Comparison of ENCODE assay signal across 17 cellular contexts in the genomic region with DNA sequence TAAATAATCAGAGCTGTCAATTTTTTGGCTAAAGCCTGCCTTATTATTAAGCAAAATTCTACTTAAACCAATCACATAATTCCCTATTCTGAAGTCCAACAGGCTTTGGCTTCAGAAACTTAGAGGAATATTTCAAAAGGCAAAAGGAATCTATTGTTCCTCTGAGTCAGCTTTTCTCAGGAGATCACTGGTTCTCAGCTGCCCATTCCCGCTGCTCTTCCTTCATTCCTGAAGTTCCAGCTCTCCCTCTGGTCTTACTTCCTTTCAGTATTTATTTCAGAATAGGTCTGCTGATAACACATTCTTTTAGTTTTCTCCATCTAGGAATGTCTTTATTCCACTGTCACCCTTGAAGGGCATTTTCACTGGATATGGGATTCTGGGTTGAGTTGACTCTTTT.
DNase-seq lines count a peak whose midpoint lies in the region; ATAC-seq and TF ChIP-seq lines count a peak whose summit lies in the region.
"Had no signal": no experiment of that assay in that cellular context is flagged by ENCODE, and none has a peak within 500 bp of the region (broad histone marks: within the 10 kb centered on the region; RNA-seq: fewer than 3 reads in every experiment).

No MANE protein-coding gene starts in this region.

- peaks cover 24 to 62% (median 61%) of the 10 kb centered on the region in 3 experiments for H3K36me3 Mint-ChIP-seq in H9 (ENCODE audit: insufficient read depth in 1 of 3, low read depth in 3 of 3)
- peaks cover 29% of the 10 kb centered on the region for H3K36me3 Mint-ChIP-seq in progenitor cell of endocrine pancreas (ENCODE audit: insufficient read depth)
- H3K36me3 Mint-ChIP-seq: activated CD4-positive, alpha-beta memory T cell treated with anti-CD3 and anti-CD28 coated beads for 36 hours; CD4-positive, alpha-beta memory T cell had no signal

- H3K36me3 ChIP-seq in ascending aorta = peaks cover 43 to 47% of the 10 kb centered on the region in 2 donors

- no peak overlapping the region for H3K9ac ChIP-seq in H9 (ENCODE audit: extremely low read depth, insufficient read length, low read length)

- H3K4me2 ChIP-seq in H9 (ENCODE audit: insufficient read depth, insufficient read length, low read length) = no peak overlapping the region
- H3K4me2 ChIP-seq: PC-9 had no signal

- no peak overlapping the region for H4K8ac ChIP-seq in H9 (replicated peaks; ENCODE audit: insufficient read length, low read depth, low read length)

- no peak overlapping the region for H2BK20ac ChIP-seq in H9 (ENCODE audit: low read depth, low read length, poor library complexity, severe bottlenecking)

- DNase-seq in H9 (no peak), ascending aorta (ENCODE audit: low spot score in 2 of 2) (no peak), fibroblast of villous mesenchyme (ENCODE audit: low read depth) (peak; percentile 76), progenitor cell of endocrine pancreas (ENCODE audit: low spot score, unreplicated experiment) (no peak), UCSD-AML1 (lab: John Stamatoyannopoulos, UW; ENCODE audit: unreplicated experiment) (no peak)
- no peak for DNase-seq in stimulated activated CD4-positive, alpha-beta T cell treated with anti-CD3 and anti-CD28 coated beads, Interleukin-12 subunit alpha, Interleukin-12 subunit beta, amount 100 ng/mL, for 4 hours
- DNase-seq: activated CD4-positive, alpha-beta memory T cell treated with anti-CD3 and anti-CD28 coated beads for 36 hours; activated effector memory CD4-positive, alpha-beta T cell treated with Interleukin-2 at 50 U/mL for 16 hours; CD4-positive, alpha-beta memory T cell; esophagus squamous epithelium; NCI-H1417; NCI-H446; PC-9 had no signal

- no peaks in the 10 kb centered on the region for H3K79me2 ChIP-seq in H9 (ENCODE audit: insufficient read depth, low read length)

- no peaks in the 10 kb centered on the region for H3K9me3 ChIP-seq in H9 (ENCODE audit: control insufficient read depth, low read depth, low read length)
- H3K9me3 ChIP-seq in ascending aorta = no peaks in the 10 kb centered on the region
- H3K9me3 ChIP-seq: esophagus squamous epithelium had no signal

- no peak overlapping the region for H3K4ac ChIP-seq in H9 (ENCODE audit: low read depth, low read length)

- H3K4me3 ChIP-seq in ascending aorta (no peak overlapping the region), fibroblast of villous mesenchyme (ENCODE audit: low read depth, low read length) (no peak overlapping the region)
- H3K4me3 ChIP-seq: esophagus squamous epithelium, PC-9 had no signal

- no peak overlapping the region for H2BK12ac ChIP-seq in H9 (ENCODE audit: insufficient read length, low read depth, low read length)

- intact Hi-C loops in ascending aorta (cut with DNase I) = no loop called here

- no peak overlapping the region for H2BK15ac ChIP-seq in H9 (ENCODE audit: low read depth, low read length)

- H3K18ac ChIP-seq in H9 (ENCODE audit: insufficient read length, low read depth, low read length) = no peak overlapping the region

- H3K4me3 Mint-ChIP-seq in H9 (no peak overlapping the region), progenitor cell of endocrine pancreas (ENCODE audit: low read depth) (no peak overlapping the region)
- H3K4me3 Mint-ChIP-seq: activated CD4-positive, alpha-beta memory T cell treated with anti-CD3 and anti-CD28 coated beads for 36 hours; CD4-positive, alpha-beta memory T cell; central memory CD8-positive, alpha-beta T cell had no signal

- no peak overlapping the region for H3T11ph ChIP-seq in H9 (ENCODE audit: low read length)

- peaks cover 6 to 7% of the 10 kb centered on the region in 2 experiments for H3K4me1 Mint-ChIP-seq in H9
- H3K4me1 Mint-ChIP-seq in progenitor cell of endocrine pancreas (ENCODE audit: low read depth) = peaks cover 13% of the 10 kb centered on the region
- H3K4me1 Mint-ChIP-seq: central memory CD8-positive, alpha-beta T cell had no signal

- H3K27ac ChIP-seq in H9 (ENCODE audit: insufficient read length, low read depth, low read length) = no peak overlapping the region
- H3K27ac ChIP-seq in ascending aorta = peak overlapping the region; percentile 7 to 19
- H3K27ac ChIP-seq: esophagus squamous epithelium, PC-9 had no signal

- no peak overlapping the region for H3K14ac ChIP-seq in H9 (ENCODE audit: insufficient read depth, low read length)

- no peaks in the 10 kb centered on the region for H3K23me2 ChIP-seq in H9 (ENCODE audit: insufficient read length, low read depth, low read length, poor library complexity, severe bottlenecking)

- WGBS in H9 (ENCODE audit: extremely low coverage, insufficient read length, low lambda C conversion rate) = no CpG with 5 or more reads among the region's 1 CpG

- no peak overlapping the region for H2BK5ac ChIP-seq in H9 (ENCODE audit: insufficient read length, low read length)

- no peak overlapping the region for H4K5ac ChIP-seq in H9 (ENCODE audit: insufficient read length, low read depth, low read length)

- H4K91ac ChIP-seq in H9 (ENCODE audit: insufficient read length, low read depth, low read length) = no peak overlapping the region

- H3K27ac Mint-ChIP-seq in H9 (peak overlapping the region; percentile 5 to 44 (median 12); a peak in 6 of 7 replicates), progenitor cell of endocrine pancreas (peak overlapping the region; percentile 37)
- H3K27ac Mint-ChIP-seq: activated CD4-positive, alpha-beta memory T cell treated with anti-CD3 and anti-CD28 coated beads for 36 hours; CD4-positive, alpha-beta memory T cell had no signal

- H3K4me1 ChIP-seq in H9 (ENCODE audit: insufficient read depth, low read length) = 0 out of 2 replicates have a peak, but pooled peaks cover 2% of the 10 kb centered on the region
- H3K4me1 ChIP-seq in ascending aorta = no peaks in the 10 kb centered on the region
- H3K4me1 ChIP-seq: esophagus squamous epithelium had no signal

- no peak overlapping the region for H2AK5ac ChIP-seq in H9 (ENCODE audit: insufficient read length, low read length)

- H2BK120ac ChIP-seq in H9 (ENCODE audit: low read depth, low read length, poor library complexity, severe bottlenecking) = no peak overlapping the region

- ATAC-seq in HG03432 (IDR thresholded peaks at IDR 0.05; ENCODE audit: unreplicated experiment) (no peak), HG03520 (IDR thresholded peaks at IDR 0.05; ENCODE audit: unreplicated experiment) (no peak)
- ATAC-seq: HepG2 had no signal

- no peaks in the 10 kb centered on the region for H3K9me3 Mint-ChIP-seq in H9
- no peaks in the 10 kb centered on the region for H3K9me3 Mint-ChIP-seq in progenitor cell of endocrine pancreas (ENCODE audit: low read depth)
- H3K9me3 Mint-ChIP-seq: activated CD4-positive, alpha-beta memory T cell treated with anti-CD3 and anti-CD28 coated beads for 36 hours; CD4-positive, alpha-beta memory T cell; central memory CD8-positive, alpha-beta T cell had no signal

- H3K27me3 ChIP-seq in H9 (ENCODE audit: insufficient read depth, low read length) (no peaks in the 10 kb centered on the region), ascending aorta (no peaks in the 10 kb centered on the region)
- H3K27me3 ChIP-seq: esophagus squamous epithelium had no signal

- no peak overlapping the region for H2AFZ ChIP-seq in H9 (ENCODE audit: low read length)
- H2AFZ ChIP-seq: PC-9 had no signal

- H3K23ac ChIP-seq in H9 (ENCODE audit: insufficient read length, low read depth, low read length) = no peak overlapping the region

- H3K27me3 Mint-ChIP-seq in H9 (ENCODE audit: low read depth) (no peaks in the 10 kb centered on the region), progenitor cell of endocrine pancreas (no peaks in the 10 kb centered on the region)

- H3K79me1 ChIP-seq in H9 (ENCODE audit: insufficient read depth, low read depth, low read length, poor library complexity, severe bottlenecking) = no peaks in the 10 kb centered on the region

- TF ChIP-seq CTCF in H9 (conservative IDR thresholded peaks at IDR 0.05) (no peak), ascending aorta (IDR thresholded peaks at IDR 0.05) (no peak), fibroblast of villous mesenchyme (IDR thresholded peaks at IDR 0.05; ENCODE audit: insufficient read depth, low read depth, low read length) (no peak), progenitor cell of endocrine pancreas (IDR thresholded peaks at IDR 0.05; ENCODE audit: unreplicated experiment) (no peak)

- no peaks in the 10 kb centered on the region for H4K20me1 ChIP-seq in H9 (ENCODE audit: control insufficient read depth, insufficient read depth, insufficient read length)

- H3K56ac ChIP-seq in H9 (ENCODE audit: insufficient read length, low read depth, low read length) = no peak overlapping the region
